In the genomic region with DNA sequence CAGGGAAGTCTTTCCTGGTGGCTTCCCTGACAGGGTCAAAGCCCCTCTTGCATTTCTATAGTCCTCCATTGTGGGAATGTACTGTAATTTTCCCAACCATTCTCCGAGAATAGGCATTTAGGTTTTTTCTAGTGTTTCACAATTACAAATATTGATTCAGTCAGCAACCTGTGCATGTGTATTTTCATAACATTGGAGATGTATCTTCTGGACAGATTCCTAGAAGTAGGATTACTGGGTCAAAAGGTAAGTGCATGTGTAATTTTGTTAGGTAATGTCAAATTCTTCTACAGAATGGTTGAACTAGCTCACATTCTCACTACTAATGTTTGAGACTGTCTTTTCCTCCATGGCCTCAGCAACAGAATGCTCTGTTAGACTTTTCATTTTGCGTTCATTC, we compare ENCODE assay signal across 29 cellular contexts. TPM values are rescaled to one million over a fixed set of nuclear protein-coding genes. Genes with fewer than 3 reads are reported as not detected.
"Had no signal": no experiment of that assay in that cellular context is flagged by ENCODE, and none has a peak within 500 bp of the region (broad histone marks: within the 10 kb centered on the region; RNA-seq: fewer than 3 reads in every experiment).

No MANE protein-coding gene starts in this region.

- ATAC-seq: heart right ventricle; left lung; mucosa of descending colon; naive thymus-derived CD4-positive, alpha-beta T cell; natural killer cell treated with Interleukin-12 subunit alpha and Interleukin-12 subunit beta and Interleukin-15 and Interleukin-18, amount 100 ng/mL, for 72 hours; stimulated activated naive CD8-positive, alpha-beta T cell treated with anti-CD3 and anti-CD28 coated beads, Interleukin-15, amount 100 ng/mL, for 72 hours; upper lobe of right lung had no signal

- H3K36me3 ChIP-seq: heart right ventricle, left lung, ovary, sigmoid colon, thyroid gland, upper lobe of right lung had no signal

- H3K27ac ChIP-seq: left lung, ovary, sigmoid colon, testis, thyroid gland, upper lobe of right lung had no signal

- H3K27me3 ChIP-seq: left lung, ovary, sigmoid colon, testis, thyroid gland, upper lobe of right lung had no signal

- H3K4me3 ChIP-seq: heart right ventricle, left lung, lung, mucosa of descending colon, ovary, sigmoid colon, testis, thyroid gland, upper lobe of right lung had no signal

- H3K4me1 ChIP-seq: heart right ventricle, left lung, sigmoid colon, testis, thyroid gland, upper lobe of right lung had no signal

- H3K9me3 ChIP-seq: heart right ventricle, left lung, mucosa of descending colon, ovary, sigmoid colon, testis, thyroid gland, upper lobe of right lung had no signal

- DNase-seq: heart right ventricle; hippocampal formation; kidney glomerular epithelial cell; left cardiac atrium; left lung; midbrain; mucosa of descending colon; naive thymus-derived CD4-positive, alpha-beta T cell; ovary; retina; right cardiac atrium; sigmoid colon; small intestine; stimulated activated CD4-positive, alpha-beta T cell treated with anti-CD3 and anti-CD28 coated beads, Interleukin-1b, Interleukin-23, amount 100 ng/mL, for 48 hours; stimulated activated CD4-positive, alpha-beta T cell treated with anti-CD3 and anti-CD28 coated beads, Interleukin-2, amount 100 ng/mL, for 48 hours; stimulated activated CD4-positive, alpha-beta T cell treated with anti-CD3 and anti-CD28 coated beads, Interleukin-4, amount 100 ng/mL, for 4 hours; stimulated activated CD8-positive, alpha-beta memory T cell treated with anti-CD3 and anti-CD28 coated beads, Interleukin-4, amount 100 ng/mL, for 48 hours; stimulated activated naive CD4-positive, alpha-beta T cell treated with Interleukin-2 at 50 U/mL for 16 hours; stimulated activated naive CD8-positive, alpha-beta T cell treated with anti-CD3 and anti-CD28 coated beads, Interleukin-15, amount 100 ng/mL, for 72 hours; testis; thyroid gland; trophoblast cell; upper lobe of right lung had no signal

- FAIRE-seq: keratinocyte, small intestine, urothelium cell line had no signal

RNA-seq across cellular contexts. Expression of a gene that starts 8.3 kb away (rescaled TPM):
- total RNA-seq: myocyte; naive thymus-derived CD4-positive, alpha-beta T cell; natural killer cell treated with Interleukin-12 subunit alpha and Interleukin-12 subunit beta and Interleukin-15 and Interleukin-18, amount 100 ng/mL, for 72 hours had no signal
- polyA plus RNA-seq: naive thymus-derived CD4-positive, alpha-beta T cell; neural cell had no signal
